31 cellular contexts compared by ENCODE assay signal in genomic region chr6:127031511-127031910, GRCh38.
A peak's percentile ranks its signal among the peaks of the same experiment; 100 is the strongest.
DNase-seq lines count a peak whose midpoint lies in the region; ATAC-seq and FAIRE-seq lines count a peak whose summit lies in the region.
"Had no signal": no experiment of that assay in that cellular context is flagged by ENCODE, and none has a peak within 500 bp of the region (broad histone marks: within the 10 kb centered on the region; RNA-seq: fewer than 3 reads in every experiment).

No MANE protein-coding gene starts in this region.

- H4K8ac ChIP-seq in trophoblast cell (ENCODE audit: low read depth, low read length), result no peak overlapping the region

- H3K27me3 ChIP-seq in trophoblast cell (ENCODE audit: insufficient read depth, low read length), result no peaks in the 10 kb centered on the region
- H3K27me3 ChIP-seq: neural progenitor cell, upper lobe of left lung had no signal

- H2AK5ac ChIP-seq in trophoblast cell (ENCODE audit: low read length), result no peak overlapping the region

- H4K12ac ChIP-seq in trophoblast cell (ENCODE audit: low read depth, low read length), result no peak overlapping the region

- H3K18ac ChIP-seq in trophoblast cell (ENCODE audit: low read length), result no peak overlapping the region

- H3K79me1 ChIP-seq in trophoblast cell (ENCODE audit: low read length), result peaks cover 2% of the 10 kb centered on the region

- peak overlapping the region; percentile 92 for H2BK12ac ChIP-seq in trophoblast cell (ENCODE audit: low read length)

- H2BK5ac ChIP-seq in trophoblast cell (ENCODE audit: low read depth, low read length, poor library complexity), result peak overlapping the region; percentile 56

- no peak overlapping the region for H3K4me2 ChIP-seq in trophoblast cell (ENCODE audit: low read length)
- H3K4me2 ChIP-seq: neural progenitor cell had no signal

- no peak overlapping the region for H3K4ac ChIP-seq in trophoblast cell (ENCODE audit: low read depth, low read length)

- no peak overlapping the region for H4K91ac ChIP-seq in trophoblast cell (ENCODE audit: low read depth, low read length)

- ATAC-seq in GM21528 (IDR thresholded peaks at IDR 0.05; ENCODE audit: low FRiP score, unreplicated experiment), result no peak
- ATAC-seq: activated T-cell treated with anti-CD3 and anti-CD28 coated beads, Interleukin-2, amount 50 U/mL, for 4 hours; effector memory CD8-positive, alpha-beta T cell; esophagus mucosa; GM12878; HepG2; left lobe of liver; PC-3; right cardiac atrium had no signal

- H3K23ac ChIP-seq in trophoblast cell (ENCODE audit: low read length), result no peak overlapping the region

- no peaks in the 10 kb centered on the region for H3K79me2 ChIP-seq in trophoblast cell (ENCODE audit: control insufficient read depth, insufficient read depth, low read length, poor library complexity)

- H2BK120ac ChIP-seq in trophoblast cell (ENCODE audit: insufficient read depth, low read length, poor library complexity), result no peak overlapping the region

- WGBS in trophoblast cell (ENCODE audit: extremely low coverage, insufficient coverage, insufficient read length), result no CpG with 5 or more reads among the region's 1 CpG

- H3K9me3 ChIP-seq in trophoblast cell (ENCODE audit: insufficient read depth, low read depth, low read length), result no peaks in the 10 kb centered on the region
- H3K9me3 ChIP-seq: upper lobe of left lung had no signal

- no peak overlapping the region for H3K14ac ChIP-seq in trophoblast cell (ENCODE audit: low read length)

- H2AFZ ChIP-seq in trophoblast cell (ENCODE audit: insufficient read depth, low read length, poor library complexity), result no peak overlapping the region
- H2AFZ ChIP-seq: neural progenitor cell had no signal

- no peaks in the 10 kb centered on the region for H3K36me3 ChIP-seq in trophoblast cell (ENCODE audit: control insufficient read depth in 1 of 2, insufficient read depth in 2 of 2, low read length in 2 of 2)
- H3K36me3 ChIP-seq: neural progenitor cell, upper lobe of left lung, WERI-Rb-1 had no signal

- FAIRE-seq in frontal cortex (lab: Jason Lieb, UNC), result no peak
- FAIRE-seq: GM12878, HepG2 had no signal

- peak; percentile 32 for DNase-seq in H4 (ENCODE audit: low spot score)
- DNase-seq in NCI-H1105 treated with DMSO at 0.1 percent for 48 hours (lab: John Stamatoyannopoulos, UW), result peak; percentile 78
- DNase-seq in cerebellum (ENCODE audit: low spot score), result peak; percentile 48
- no peak for DNase-seq in trophoblast cell
- DNase-seq in activated naive CD4-positive, alpha-beta T cell treated with anti-CD3 and anti-CD28 coated beads, Interleukin-2, amount 50 U/mL, for 16 hours, result no peak
- no peak for DNase-seq in frontal cortex (ENCODE audit: low spot score in 2 of 2)
- DNase-seq: activated CD4-positive, alpha-beta T cell treated with anti-CD3 and anti-CD28 coated beads, Interleukin-2, amount 10 ng/mL, durations not matched to agents 24 days and 14 days; activated naive CD4-positive, alpha-beta T cell treated with Interleukin-2 at 50 U/mL for 16 hours; activated T-cell treated with anti-CD3 and anti-CD28 coated beads, Interleukin-2, amount 50 U/mL, for 4 hours; amniotic stem cell; cortex of kidney; effector memory CD8-positive, alpha-beta T cell; GOT3; Karpas-422; NCI-H1048; NCI-H2107; NCI-H510A; PC-3; posterior cingulate gyrus; right cardiac atrium; Right ventricle myocardium superior; stimulated activated CD4-positive, alpha-beta T cell treated with anti-CD3 and anti-CD28 coated beads, Interleukin-2, amount 100 ng/mL, for 48 hours; upper lobe of left lung; WERI-Rb-1 had no signal

- no peaks in the 10 kb centered on the region for H3K4me1 ChIP-seq in trophoblast cell (ENCODE audit: control insufficient read depth in 1 of 2, insufficient read depth in 2 of 2, low read length in 2 of 2)
- H3K4me1 ChIP-seq: neural progenitor cell, upper lobe of left lung had no signal

- no peak overlapping the region for H3K9ac ChIP-seq in trophoblast cell (ENCODE audit: low read length)
- H3K9ac ChIP-seq: neural progenitor cell had no signal

- H3K27ac ChIP-seq in trophoblast cell (ENCODE audit: low read depth, low read length), result no peak overlapping the region
- H3K27ac ChIP-seq: C4-2B, neural progenitor cell, upper lobe of left lung, WERI-Rb-1 had no signal

- H3K4me3 ChIP-seq in trophoblast cell (ENCODE audit: low read depth, low read length), result no peak overlapping the region
- H3K4me3 ChIP-seq: GM12878, neural progenitor cell, upper lobe of left lung had no signal

Comparison
In these comparisons a context has a peak if more than half of its experiments do, and no peak if none do; other contexts are left out.
1. DNase-seq: peak in H4 (single experiment), NCI-H1105 treated with DMSO at 0.1 percent for 48 hours (single experiment) and cerebellum (single experiment); none in trophoblast cell (0 of 2), activated naive CD4-positive, alpha-beta T cell treated with anti-CD3 and anti-CD28 coated beads, Interleukin-2, amount 50 U/mL, for 16 hours (single experiment) and frontal cortex (0 of 2).